Comparison of ENCODE assay signal across 13 cellular contexts in genomic region chr3:58102976-58103447, GRCh38.
DNase-seq lines count a peak whose midpoint lies in the region; ATAC-seq, FAIRE-seq and TF ChIP-seq lines count a peak whose summit lies in the region.
"Had no signal": no experiment of that assay in that cellular context is flagged by ENCODE, and none has a peak within 500 bp of the region (broad histone marks: within the 10 kb centered on the region; RNA-seq: fewer than 3 reads in every experiment).

No MANE protein-coding gene starts in this region.

- H3K36me3 ChIP-seq in mesendoderm (ENCODE audit: control insufficient read depth, insufficient read depth, low read length) (peaks cover 6% of the 10 kb centered on the region), stomach (peaks cover 35 to 94% (median 79%) of the 10 kb centered on the region in 4 donors)

- no peaks in the 10 kb centered on the region for H3K27me3 ChIP-seq in mesendoderm (ENCODE audit: insufficient read depth, low read length, poor library complexity)
- no peaks in the 10 kb centered on the region for H3K27me3 ChIP-seq in stomach

- no peak overlapping the region for H3K9ac ChIP-seq in mesendoderm (ENCODE audit: low read length)

- no peaks in the 10 kb centered on the region for H3K27me3 Mint-ChIP-seq in activated T-cell treated with anti-CD3 and anti-CD28 coated beads, Interleukin-2, amount 50 U/mL, for 24 hours
- H3K27me3 Mint-ChIP-seq: T-helper 17 cell had no signal

- H3K9me3 Mint-ChIP-seq in activated T-cell treated with anti-CD3 and anti-CD28 coated beads, Interleukin-2, amount 50 U/mL, for 24 hours, result no peaks in the 10 kb centered on the region

- H3K4me1 Mint-ChIP-seq in activated T-cell treated with anti-CD3 and anti-CD28 coated beads, Interleukin-2, amount 50 U/mL, for 24 hours (ENCODE audit: low read depth), result peaks cover 22% of the 10 kb centered on the region

- no peak overlapping the region for H3K23ac ChIP-seq in mesendoderm (ENCODE audit: low read length)

- no peak overlapping the region for H3K27ac Mint-ChIP-seq in activated T-cell treated with anti-CD3 and anti-CD28 coated beads, Interleukin-2, amount 50 U/mL, for 24 hours
- H3K27ac Mint-ChIP-seq: T-helper 17 cell had no signal

- no peak overlapping the region for H2BK15ac ChIP-seq in mesendoderm (replicated peaks; ENCODE audit: low read depth)

- H3K4me2 ChIP-seq in mesendoderm (ENCODE audit: low read length), result no peak overlapping the region

- peak overlapping the region; percentile 31 for H4K8ac ChIP-seq in mesendoderm (ENCODE audit: low read depth, low read length)

- no peak overlapping the region for H2BK5ac ChIP-seq in mesendoderm (ENCODE audit: low read length)

- ATAC-seq in esophagus mucosa, result peak; percentile 87
- no peak for ATAC-seq in GM18520 (IDR thresholded peaks at IDR 0.05; ENCODE audit: unreplicated experiment)
- ATAC-seq: Right ventricle myocardium inferior, T-helper 17 cell had no signal

- H3K4me3 ChIP-seq in mesendoderm (ENCODE audit: low read length) (no peak overlapping the region), stomach (no peak overlapping the region)

- no peak overlapping the region for H4K5ac ChIP-seq in mesendoderm (ENCODE audit: low read length)

- DNase-seq in HTR-8/SVneo (ENCODE audit: insufficient read length, low spot score) (no peak), mesendoderm (no peak), stomach (peak; percentile 68), NCI-H2227 (lab: John Stamatoyannopoulos, UW; ENCODE audit: unreplicated experiment) (no peak), LoVo (ENCODE audit: low spot score) (no peak)
- DNase-seq in activated T-cell treated with anti-CD3 and anti-CD28 coated beads, Interleukin-2, amount 50 U/mL, for 24 hours, result no peak
- DNase-seq: GDM1, NCI-H2029 treated with DMSO at 0.1 percent for 48 hours, T-helper 17 cell had no signal

- TF ChIP-seq EP300 in stomach (IDR thresholded peaks at IDR 0.05), result no peak

- no peak overlapping the region for H3K18ac ChIP-seq in mesendoderm (ENCODE audit: low read length)

- no peak overlapping the region for H2BK120ac ChIP-seq in mesendoderm (ENCODE audit: low read depth, low read length)

- no peak overlapping the region for H2AK5ac ChIP-seq in mesendoderm (ENCODE audit: low read length)

- no peaks in the 10 kb centered on the region for H3K9me3 ChIP-seq in stomach

- no CpG with 5 or more reads among the region's 10 CpGs for WGBS in mesendoderm (ENCODE audit: extremely low coverage, insufficient coverage, low lambda C conversion rate)
- 29 to 58% (median 46%) methylated on average over 9 to 10 of the region's 10 CpGs for WGBS in stomach, 5 donors

- H3K36me3 Mint-ChIP-seq in activated T-cell treated with anti-CD3 and anti-CD28 coated beads, Interleukin-2, amount 50 U/mL, for 24 hours (ENCODE audit: low read depth), result peaks cover 79% of the 10 kb centered on the region

- FAIRE-seq in HTR-8/SVneo (lab: Jason Lieb, UNC), result peak; percentile 60
- FAIRE-seq: colon had no signal

- H3K4ac ChIP-seq in mesendoderm (ENCODE audit: low read depth, low read length), result no peak overlapping the region

- no peak overlapping the region for H3K27ac ChIP-seq in mesendoderm (ENCODE audit: low read depth, low read length)
- H3K27ac ChIP-seq in stomach, result peak overlapping the region; percentile 71 to 83 (median 78)

- TF ChIP-seq POLR2A in stomach (IDR thresholded peaks at IDR 0.05), result no peak

- H3K56ac ChIP-seq in mesendoderm (ENCODE audit: low read length), result no peak overlapping the region

- TF ChIP-seq CTCF in stomach (IDR thresholded peaks at IDR 0.05), result no peak

- no peaks in the 10 kb centered on the region for H3K79me1 ChIP-seq in mesendoderm (ENCODE audit: low read length)

- intact Hi-C loops in stomach (cut with DNase I; ENCODE audit: low total_unique reads), result no loop called here

- H3K79me2 ChIP-seq in mesendoderm (ENCODE audit: control insufficient read depth, insufficient read depth, low read length), result no peaks in the 10 kb centered on the region

- H3K4me1 ChIP-seq in mesendoderm (ENCODE audit: control insufficient read depth, low read depth, low read length) (no peaks in the 10 kb centered on the region), stomach (peaks cover 40 to 63% (median 45%) of the 10 kb centered on the region in 4 donors)

- H3K4me3 Mint-ChIP-seq in activated T-cell treated with anti-CD3 and anti-CD28 coated beads, Interleukin-2, amount 50 U/mL, for 24 hours, result no peak overlapping the region
- H3K4me3 Mint-ChIP-seq: T-helper 17 cell had no signal
